1 cellular context compared by ENCODE assay signal in genomic region chr21:43893536-43894205, GRCh38.
TF ChIP-seq lines count a peak whose summit lies in the region.

No MANE protein-coding gene starts in this region.

TF ChIP-seq in IMR-90, 13 proteins besides CTCF, POLR2A, EP300 and RAD21:
- TF ChIP-seq ELK1 (IDR thresholded peaks at IDR 0.05; ENCODE audit: borderline replicate concordance, low read depth, low read length) (no peak), MAFK (IDR thresholded peaks at IDR 0.05; ENCODE audit: low read depth, low read length) (no peak), CHD1 (IDR thresholded peaks at IDR 0.05; ENCODE audit: low read depth, low read length) (no peak), RFX5 (IDR thresholded peaks at IDR 0.05; ENCODE audit: low read depth, low read length) (no peak), USF2 (IDR thresholded peaks at IDR 0.05; ENCODE audit: low read depth, low read length) (no peak), SMC3 (IDR thresholded peaks at IDR 0.05; ENCODE audit: low read depth, low read length) (no peak), MXI1 (IDR thresholded peaks at IDR 0.05; ENCODE audit: borderline replicate concordance, low read depth, low read length) (no peak), BHLHE40 (IDR thresholded peaks at IDR 0.05; ENCODE audit: low read depth, low read length) (no peak), RCOR1 (IDR thresholded peaks at IDR 0.05; ENCODE audit: insufficient replicate concordance, low read length) (no peak)
